In the genomic region with DNA sequence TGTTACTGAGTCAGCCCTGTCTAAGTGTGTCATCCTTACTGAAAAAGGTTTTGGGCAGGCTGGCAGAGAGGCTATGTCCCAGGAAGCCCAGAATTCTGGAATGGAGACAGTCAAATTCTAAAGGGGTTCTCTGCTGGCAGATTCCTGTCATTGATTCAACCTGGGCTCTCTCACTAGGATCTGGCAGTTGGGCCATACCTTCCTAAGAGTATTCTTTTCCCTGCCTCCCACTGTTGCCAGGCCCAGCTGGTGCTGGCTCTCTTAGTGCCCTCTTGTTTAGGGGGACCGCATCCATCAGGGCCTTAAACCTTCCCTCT, we compare ENCODE assay signal across 19 cellular contexts.
DNase-seq lines count a peak whose midpoint lies in the region; ATAC-seq and TF ChIP-seq lines count a peak whose summit lies in the region.
"Had no signal": no experiment of that assay in that cellular context is flagged by ENCODE, and none has a peak within 500 bp of the region (broad histone marks: within the 10 kb centered on the region; RNA-seq: fewer than 3 reads in every experiment).

No MANE protein-coding gene starts in this region.

- H3K4me1 ChIP-seq in right atrium auricular region = peaks cover 0 to 29% of the 10 kb centered on the region in 2 donors
- peaks cover 0 to 8% of the 10 kb centered on the region in 2 donors for H3K4me1 ChIP-seq in esophagus (ENCODE audit: control insufficient read depth in 2 of 2, insufficient read depth in 2 of 2, low read length in 1 of 2)
- peaks cover 0 to 5% (median 0%) of the 10 kb centered on the region in 4 donors for H3K4me1 ChIP-seq in sigmoid colon
- H3K4me1 ChIP-seq: parathyroid adenoma had no signal

- WGBS in esophagus, 2 donors = 96 to 98% methylated on average over 1 of the region's 1 CpG
- WGBS in sigmoid colon, 2 donors = 97 to 98% methylated on average over 1 of the region's 1 CpG

- ATAC-seq in Right ventricle myocardium inferior = no peak
- no peak for ATAC-seq in GM21515 (IDR thresholded peaks at IDR 0.05; ENCODE audit: unreplicated experiment)
- ATAC-seq: stimulated activated naive B cell treated with anti-CD40 and anti-IgM and Interleukin-4, amounts not matched to agents 10 μg/mL and 1 μg/mL and 100 μg/mL, for 72 hours had no signal

- H3K9me3 ChIP-seq in right atrium auricular region (no peaks in the 10 kb centered on the region), esophagus (ENCODE audit: control insufficient read depth in 2 of 2, insufficient read depth in 1 of 2, low read depth in 1 of 2, low read length in 1 of 2) (no peaks in the 10 kb centered on the region), sigmoid colon (no peaks in the 10 kb centered on the region)

- H3K36me3 ChIP-seq in right atrium auricular region (no peaks in the 10 kb centered on the region), esophagus (ENCODE audit: control insufficient read depth in 2 of 2, insufficient read depth in 2 of 2, low read length in 1 of 2) (no peaks in the 10 kb centered on the region), sigmoid colon (no peaks in the 10 kb centered on the region)

- H3K27me3 ChIP-seq in right atrium auricular region (no peaks in the 10 kb centered on the region), esophagus (ENCODE audit: control insufficient read depth in 1 of 2, insufficient read depth in 2 of 2, low read length in 2 of 2) (no peaks in the 10 kb centered on the region), sigmoid colon (no peaks in the 10 kb centered on the region)

- no peak for TF ChIP-seq POLR2A in sigmoid colon (IDR thresholded peaks at IDR 0.05)

- H3K27ac ChIP-seq in right atrium auricular region = peak overlapping the region; percentile 78 to 92
- peak overlapping the region; percentile 43 to 83 for H3K27ac ChIP-seq in esophagus (ENCODE audit: low read depth in 2 of 2, low read length in 1 of 2)
- H3K27ac ChIP-seq in sigmoid colon = peak overlapping the region in 3 of 4 donors; percentile 5 to 57 (median 33)
- H3K27ac ChIP-seq: parathyroid adenoma had no signal

- intact Hi-C loops in Right ventricle myocardium inferior (cut with DNase I) (loop anchor here (1.0 to 5.0 kb wide), 5 partner anchors 25 to 189 kb away; partner anchors contain the start of gene EGLN3), sigmoid colon (cut with DNase I) (no loop called here)

- DNase-seq in right atrium auricular region (ENCODE audit: low spot score) (no peak), Right ventricle myocardium inferior (ENCODE audit: missing footprints) (no peak), sigmoid colon (no peak), A172 (ENCODE audit: low spot score) (no peak), NCI-H82 treated with DMSO at 0.1 percent for 48 hours (lab: John Stamatoyannopoulos, UW; ENCODE audit: unreplicated experiment) (no peak), Kasumi-1 (lab: John Stamatoyannopoulos, UW) (no peak)
- DNase-seq: activated CD4-positive, alpha-beta T cell treated with anti-CD3 and anti-CD28 coated beads for 48 hours; activated naive CD4-positive, alpha-beta T cell treated with anti-CD3 and anti-CD28 coated beads, Interleukin-2, amount 10 ng/mL, durations not matched to agents 7 days and 5 days; activated T-cell treated with anti-CD3 and anti-CD28 coated beads, Interleukin-2, amount 50 U/mL, for 48 hours; EL; NCI-H1048; NCI-H187 treated with DMSO at 0.1 percent for 48 hours; NCI-H774; OCI-M1; stimulated activated CD4-positive, alpha-beta T cell treated with anti-CD3 and anti-CD28 coated beads, Interleukin-2, amount 100 ng/mL, for 48 hours; stimulated activated naive B cell treated with anti-CD40 and anti-IgM and Interleukin-4, amounts not matched to agents 10 μg/mL and 1 μg/mL and 100 μg/mL, for 72 hours had no signal

- H3K4me3 ChIP-seq in right atrium auricular region (no peak overlapping the region), esophagus (ENCODE audit: low read depth in 1 of 2, low read length in 2 of 2) (no peak overlapping the region), sigmoid colon (no peak overlapping the region)

- TF ChIP-seq CTCF in right atrium auricular region (IDR thresholded peaks at IDR 0.05) (no peak), sigmoid colon (IDR thresholded peaks at IDR 0.05) (no peak)

- TF ChIP-seq EP300 in sigmoid colon (IDR thresholded peaks at IDR 0.05) = no peak

Comparison
In these comparisons a context has a peak if more than half of its experiments do, and no peak if none do; other contexts are left out.
1. H3K27ac ChIP-seq: peak in every context shown above with its lines; median percentile 85 in right atrium auricular region; 63 in esophagus; 33 in sigmoid colon.